In the genomic region with DNA sequence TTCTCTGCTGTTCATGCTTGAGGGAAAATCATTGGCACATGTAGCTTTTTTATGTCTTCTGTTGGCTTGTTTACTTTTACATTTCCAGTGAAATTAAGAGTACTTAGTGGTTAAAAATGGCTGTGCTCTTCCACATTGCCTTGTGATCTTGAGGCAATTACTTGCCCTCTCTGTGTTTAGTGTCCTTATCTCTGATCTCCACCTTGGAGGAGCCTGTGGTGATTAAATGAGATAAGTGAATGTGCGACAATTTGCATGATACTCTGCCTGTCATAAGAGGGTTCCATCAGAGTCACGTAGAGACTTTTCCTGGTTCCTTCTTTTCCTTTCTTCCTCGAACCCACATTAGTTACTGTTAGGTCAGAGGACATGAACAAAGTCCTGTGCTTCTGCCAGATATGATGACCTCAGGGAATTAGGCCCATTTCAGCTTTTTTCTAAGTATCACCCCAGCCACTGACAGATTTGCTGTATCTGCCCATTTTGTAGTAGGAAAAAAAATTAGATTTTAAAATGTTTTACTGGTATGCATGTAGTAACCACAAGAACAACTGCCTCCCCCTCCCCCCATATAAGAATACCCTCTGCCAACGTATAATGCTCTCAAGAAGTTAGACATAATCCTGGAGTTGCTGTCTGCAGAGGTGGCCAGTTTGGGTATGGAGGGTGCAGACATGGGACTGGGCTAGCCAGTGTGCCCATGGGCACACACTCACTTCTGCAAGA, we compare ENCODE assay signal across 1 cellular context.
TF ChIP-seq lines count a peak whose summit lies in the region.

No MANE protein-coding gene starts in this region.

TF ChIP-seq in K562, 482 proteins besides CTCF, POLR2A, EP300 and RAD21 (continued from another document and continues in another):
- peak; percentile 34 for TF ChIP-seq HDAC3 (IDR thresholded peaks at IDR 0.05; ENCODE audit: borderline replicate concordance, partially characterized antibody)
- TF ChIP-seq, protein P1, sequence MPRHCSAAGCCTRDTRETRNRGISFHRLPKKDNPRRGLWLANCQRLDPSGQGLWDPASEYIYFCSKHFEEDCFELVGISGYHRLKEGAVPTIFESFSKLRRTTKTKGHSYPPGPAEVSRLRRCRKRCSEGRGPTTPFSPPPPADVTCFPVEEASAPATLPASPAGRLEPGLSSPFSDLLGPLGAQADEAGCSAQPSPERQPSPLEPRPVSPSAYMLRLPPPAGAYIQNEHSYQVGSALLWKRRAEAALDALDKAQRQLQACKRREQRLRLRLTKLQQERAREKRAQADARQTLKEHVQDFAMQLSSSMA (CRISPR knock-in tag; IDR thresholded peaks at IDR 0.05), result no peak
- TF ChIP-seq, protein P2, sequence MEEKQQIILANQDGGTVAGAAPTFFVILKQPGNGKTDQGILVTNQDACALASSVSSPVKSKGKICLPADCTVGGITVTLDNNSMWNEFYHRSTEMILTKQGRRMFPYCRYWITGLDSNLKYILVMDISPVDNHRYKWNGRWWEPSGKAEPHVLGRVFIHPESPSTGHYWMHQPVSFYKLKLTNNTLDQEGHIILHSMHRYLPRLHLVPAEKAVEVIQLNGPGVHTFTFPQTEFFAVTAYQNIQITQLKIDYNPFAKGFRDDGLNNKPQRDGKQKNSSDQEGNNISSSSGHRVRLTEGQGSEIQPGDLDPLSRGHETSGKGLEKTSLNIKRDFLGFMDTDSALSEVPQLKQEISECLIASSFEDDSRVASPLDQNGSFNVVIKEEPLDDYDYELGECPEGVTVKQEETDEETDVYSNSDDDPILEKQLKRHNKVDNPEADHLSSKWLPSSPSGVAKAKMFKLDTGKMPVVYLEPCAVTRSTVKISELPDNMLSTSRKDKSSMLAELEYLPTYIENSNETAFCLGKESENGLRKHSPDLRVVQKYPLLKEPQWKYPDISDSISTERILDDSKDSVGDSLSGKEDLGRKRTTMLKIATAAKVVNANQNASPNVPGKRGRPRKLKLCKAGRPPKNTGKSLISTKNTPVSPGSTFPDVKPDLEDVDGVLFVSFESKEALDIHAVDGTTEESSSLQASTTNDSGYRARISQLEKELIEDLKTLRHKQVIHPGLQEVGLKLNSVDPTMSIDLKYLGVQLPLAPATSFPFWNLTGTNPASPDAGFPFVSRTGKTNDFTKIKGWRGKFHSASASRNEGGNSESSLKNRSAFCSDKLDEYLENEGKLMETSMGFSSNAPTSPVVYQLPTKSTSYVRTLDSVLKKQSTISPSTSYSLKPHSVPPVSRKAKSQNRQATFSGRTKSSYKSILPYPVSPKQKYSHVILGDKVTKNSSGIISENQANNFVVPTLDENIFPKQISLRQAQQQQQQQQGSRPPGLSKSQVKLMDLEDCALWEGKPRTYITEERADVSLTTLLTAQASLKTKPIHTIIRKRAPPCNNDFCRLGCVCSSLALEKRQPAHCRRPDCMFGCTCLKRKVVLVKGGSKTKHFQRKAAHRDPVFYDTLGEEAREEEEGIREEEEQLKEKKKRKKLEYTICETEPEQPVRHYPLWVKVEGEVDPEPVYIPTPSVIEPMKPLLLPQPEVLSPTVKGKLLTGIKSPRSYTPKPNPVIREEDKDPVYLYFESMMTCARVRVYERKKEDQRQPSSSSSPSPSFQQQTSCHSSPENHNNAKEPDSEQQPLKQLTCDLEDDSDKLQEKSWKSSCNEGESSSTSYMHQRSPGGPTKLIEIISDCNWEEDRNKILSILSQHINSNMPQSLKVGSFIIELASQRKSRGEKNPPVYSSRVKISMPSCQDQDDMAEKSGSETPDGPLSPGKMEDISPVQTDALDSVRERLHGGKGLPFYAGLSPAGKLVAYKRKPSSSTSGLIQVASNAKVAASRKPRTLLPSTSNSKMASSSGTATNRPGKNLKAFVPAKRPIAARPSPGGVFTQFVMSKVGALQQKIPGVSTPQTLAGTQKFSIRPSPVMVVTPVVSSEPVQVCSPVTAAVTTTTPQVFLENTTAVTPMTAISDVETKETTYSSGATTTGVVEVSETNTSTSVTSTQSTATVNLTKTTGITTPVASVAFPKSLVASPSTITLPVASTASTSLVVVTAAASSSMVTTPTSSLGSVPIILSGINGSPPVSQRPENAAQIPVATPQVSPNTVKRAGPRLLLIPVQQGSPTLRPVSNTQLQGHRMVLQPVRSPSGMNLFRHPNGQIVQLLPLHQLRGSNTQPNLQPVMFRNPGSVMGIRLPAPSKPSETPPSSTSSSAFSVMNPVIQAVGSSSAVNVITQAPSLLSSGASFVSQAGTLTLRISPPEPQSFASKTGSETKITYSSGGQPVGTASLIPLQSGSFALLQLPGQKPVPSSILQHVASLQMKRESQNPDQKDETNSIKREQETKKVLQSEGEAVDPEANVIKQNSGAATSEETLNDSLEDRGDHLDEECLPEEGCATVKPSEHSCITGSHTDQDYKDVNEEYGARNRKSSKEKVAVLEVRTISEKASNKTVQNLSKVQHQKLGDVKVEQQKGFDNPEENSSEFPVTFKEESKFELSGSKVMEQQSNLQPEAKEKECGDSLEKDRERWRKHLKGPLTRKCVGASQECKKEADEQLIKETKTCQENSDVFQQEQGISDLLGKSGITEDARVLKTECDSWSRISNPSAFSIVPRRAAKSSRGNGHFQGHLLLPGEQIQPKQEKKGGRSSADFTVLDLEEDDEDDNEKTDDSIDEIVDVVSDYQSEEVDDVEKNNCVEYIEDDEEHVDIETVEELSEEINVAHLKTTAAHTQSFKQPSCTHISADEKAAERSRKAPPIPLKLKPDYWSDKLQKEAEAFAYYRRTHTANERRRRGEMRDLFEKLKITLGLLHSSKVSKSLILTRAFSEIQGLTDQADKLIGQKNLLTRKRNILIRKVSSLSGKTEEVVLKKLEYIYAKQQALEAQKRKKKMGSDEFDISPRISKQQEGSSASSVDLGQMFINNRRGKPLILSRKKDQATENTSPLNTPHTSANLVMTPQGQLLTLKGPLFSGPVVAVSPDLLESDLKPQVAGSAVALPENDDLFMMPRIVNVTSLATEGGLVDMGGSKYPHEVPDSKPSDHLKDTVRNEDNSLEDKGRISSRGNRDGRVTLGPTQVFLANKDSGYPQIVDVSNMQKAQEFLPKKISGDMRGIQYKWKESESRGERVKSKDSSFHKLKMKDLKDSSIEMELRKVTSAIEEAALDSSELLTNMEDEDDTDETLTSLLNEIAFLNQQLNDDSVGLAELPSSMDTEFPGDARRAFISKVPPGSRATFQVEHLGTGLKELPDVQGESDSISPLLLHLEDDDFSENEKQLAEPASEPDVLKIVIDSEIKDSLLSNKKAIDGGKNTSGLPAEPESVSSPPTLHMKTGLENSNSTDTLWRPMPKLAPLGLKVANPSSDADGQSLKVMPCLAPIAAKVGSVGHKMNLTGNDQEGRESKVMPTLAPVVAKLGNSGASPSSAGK (IDR thresholded peaks at IDR 0.05), result no peak
- no peak for TF ChIP-seq LCOR (CRISPR knock-in tag; IDR thresholded peaks at IDR 0.05)
- TF ChIP-seq, protein P3, sequence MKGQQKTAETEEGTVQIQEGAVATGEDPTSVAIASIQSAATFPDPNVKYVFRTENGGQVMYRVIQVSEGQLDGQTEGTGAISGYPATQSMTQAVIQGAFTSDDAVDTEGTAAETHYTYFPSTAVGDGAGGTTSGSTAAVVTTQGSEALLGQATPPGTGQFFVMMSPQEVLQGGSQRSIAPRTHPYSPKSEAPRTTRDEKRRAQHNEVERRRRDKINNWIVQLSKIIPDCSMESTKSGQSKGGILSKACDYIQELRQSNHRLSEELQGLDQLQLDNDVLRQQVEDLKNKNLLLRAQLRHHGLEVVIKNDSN (CRISPR knock-in tag; IDR thresholded peaks at IDR 0.05), result no peak
- TF ChIP-seq NR1H2 (CRISPR knock-in tag; IDR thresholded peaks at IDR 0.05), result no peak
- TF ChIP-seq ZNF175 (CRISPR knock-in tag; IDR thresholded peaks at IDR 0.05; ENCODE audit: low read depth), result no peak; the same call in 1 of the 2 replicates
- TF ChIP-seq, protein P4, sequence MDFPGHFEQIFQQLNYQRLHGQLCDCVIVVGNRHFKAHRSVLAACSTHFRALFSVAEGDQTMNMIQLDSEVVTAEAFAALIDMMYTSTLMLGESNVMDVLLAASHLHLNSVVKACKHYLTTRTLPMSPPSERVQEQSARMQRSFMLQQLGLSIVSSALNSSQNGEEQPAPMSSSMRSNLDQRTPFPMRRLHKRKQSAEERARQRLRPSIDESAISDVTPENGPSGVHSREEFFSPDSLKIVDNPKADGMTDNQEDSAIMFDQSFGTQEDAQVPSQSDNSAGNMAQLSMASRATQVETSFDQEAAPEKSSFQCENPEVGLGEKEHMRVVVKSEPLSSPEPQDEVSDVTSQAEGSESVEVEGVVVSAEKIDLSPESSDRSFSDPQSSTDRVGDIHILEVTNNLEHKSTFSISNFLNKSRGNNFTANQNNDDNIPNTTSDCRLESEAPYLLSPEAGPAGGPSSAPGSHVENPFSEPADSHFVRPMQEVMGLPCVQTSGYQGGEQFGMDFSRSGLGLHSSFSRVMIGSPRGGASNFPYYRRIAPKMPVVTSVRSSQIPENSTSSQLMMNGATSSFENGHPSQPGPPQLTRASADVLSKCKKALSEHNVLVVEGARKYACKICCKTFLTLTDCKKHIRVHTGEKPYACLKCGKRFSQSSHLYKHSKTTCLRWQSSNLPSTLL (IDR thresholded peaks at IDR 0.05), result no peak
- no peak for TF ChIP-seq PTRF (tag; IDR thresholded peaks at IDR 0.05)
- TF ChIP-seq HNRNPUL1 (IDR thresholded peaks at IDR 0.05; ENCODE audit: low read length), result no peak
- TF ChIP-seq ATF7 (IDR thresholded peaks at IDR 0.05), result peak; percentile 65; the same call in 1 of the 2 replicates
- no peak for TF ChIP-seq COPS2 (conservative IDR thresholded peaks at IDR 0.05)
- no peak for TF ChIP-seq FOXJ3 (CRISPR knock-in tag; IDR thresholded peaks at IDR 0.05)
- TF ChIP-seq, protein P5, sequence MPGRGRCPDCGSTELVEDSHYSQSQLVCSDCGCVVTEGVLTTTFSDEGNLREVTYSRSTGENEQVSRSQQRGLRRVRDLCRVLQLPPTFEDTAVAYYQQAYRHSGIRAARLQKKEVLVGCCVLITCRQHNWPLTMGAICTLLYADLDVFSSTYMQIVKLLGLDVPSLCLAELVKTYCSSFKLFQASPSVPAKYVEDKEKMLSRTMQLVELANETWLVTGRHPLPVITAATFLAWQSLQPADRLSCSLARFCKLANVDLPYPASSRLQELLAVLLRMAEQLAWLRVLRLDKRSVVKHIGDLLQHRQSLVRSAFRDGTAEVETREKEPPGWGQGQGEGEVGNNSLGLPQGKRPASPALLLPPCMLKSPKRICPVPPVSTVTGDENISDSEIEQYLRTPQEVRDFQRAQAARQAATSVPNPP (IDR thresholded peaks at IDR 0.05; ENCODE audit: borderline replicate concordance, insufficient read depth, insufficient read length), result no peak
- no peak for TF ChIP-seq KAT2B (IDR thresholded peaks at IDR 0.05; ENCODE audit: low read depth, low read length)
- no peak for TF ChIP-seq ZNF445 (CRISPR knock-in tag; IDR thresholded peaks at IDR 0.05; ENCODE audit: low read depth)
- TF ChIP-seq, protein P6, sequence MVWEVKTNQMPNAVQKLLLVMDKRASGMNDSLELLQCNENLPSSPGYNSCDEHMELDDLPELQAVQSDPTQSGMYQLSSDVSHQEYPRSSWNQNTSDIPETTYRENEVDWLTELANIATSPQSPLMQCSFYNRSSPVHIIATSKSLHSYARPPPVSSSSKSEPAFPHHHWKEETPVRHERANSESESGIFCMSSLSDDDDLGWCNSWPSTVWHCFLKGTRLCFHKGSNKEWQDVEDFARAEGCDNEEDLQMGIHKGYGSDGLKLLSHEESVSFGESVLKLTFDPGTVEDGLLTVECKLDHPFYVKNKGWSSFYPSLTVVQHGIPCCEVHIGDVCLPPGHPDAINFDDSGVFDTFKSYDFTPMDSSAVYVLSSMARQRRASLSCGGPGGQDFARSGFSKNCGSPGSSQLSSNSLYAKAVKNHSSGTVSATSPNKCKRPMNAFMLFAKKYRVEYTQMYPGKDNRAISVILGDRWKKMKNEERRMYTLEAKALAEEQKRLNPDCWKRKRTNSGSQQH (CRISPR knock-in tag; IDR thresholded peaks at IDR 0.05), result no peak
- TF ChIP-seq ZNF3 (CRISPR knock-in tag; IDR thresholded peaks at IDR 0.05), result no peak
- TF ChIP-seq ZFX (CRISPR knock-in tag; IDR thresholded peaks at IDR 0.05), result no peak
- peak; percentile 53 to 81; a peak in 3 of 4 replicates for TF ChIP-seq TRIM24 (IDR thresholded peaks at IDR 0.05)
- TF ChIP-seq, protein P7, sequence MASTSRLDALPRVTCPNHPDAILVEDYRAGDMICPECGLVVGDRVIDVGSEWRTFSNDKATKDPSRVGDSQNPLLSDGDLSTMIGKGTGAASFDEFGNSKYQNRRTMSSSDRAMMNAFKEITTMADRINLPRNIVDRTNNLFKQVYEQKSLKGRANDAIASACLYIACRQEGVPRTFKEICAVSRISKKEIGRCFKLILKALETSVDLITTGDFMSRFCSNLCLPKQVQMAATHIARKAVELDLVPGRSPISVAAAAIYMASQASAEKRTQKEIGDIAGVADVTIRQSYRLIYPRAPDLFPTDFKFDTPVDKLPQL (IDR thresholded peaks at IDR 0.05; ENCODE audit: extremely low read depth, insufficient read length), result no peak
- TF ChIP-seq ZNF830 (CRISPR knock-in tag; IDR thresholded peaks at IDR 0.05), result no peak
- TF ChIP-seq, protein P8, sequence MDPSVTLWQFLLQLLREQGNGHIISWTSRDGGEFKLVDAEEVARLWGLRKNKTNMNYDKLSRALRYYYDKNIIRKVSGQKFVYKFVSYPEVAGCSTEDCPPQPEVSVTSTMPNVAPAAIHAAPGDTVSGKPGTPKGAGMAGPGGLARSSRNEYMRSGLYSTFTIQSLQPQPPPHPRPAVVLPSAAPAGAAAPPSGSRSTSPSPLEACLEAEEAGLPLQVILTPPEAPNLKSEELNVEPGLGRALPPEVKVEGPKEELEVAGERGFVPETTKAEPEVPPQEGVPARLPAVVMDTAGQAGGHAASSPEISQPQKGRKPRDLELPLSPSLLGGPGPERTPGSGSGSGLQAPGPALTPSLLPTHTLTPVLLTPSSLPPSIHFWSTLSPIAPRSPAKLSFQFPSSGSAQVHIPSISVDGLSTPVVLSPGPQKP (CRISPR knock-in tag; IDR thresholded peaks at IDR 0.05), result no peak
- TF ChIP-seq RBM34 (IDR thresholded peaks at IDR 0.05; ENCODE audit: borderline replicate concordance, insufficient read depth, low read length), result no peak
- no peak for TF ChIP-seq MBD2 (IDR thresholded peaks at IDR 0.05; ENCODE audit: borderline replicate concordance, low read depth)
- TF ChIP-seq, protein P9, sequence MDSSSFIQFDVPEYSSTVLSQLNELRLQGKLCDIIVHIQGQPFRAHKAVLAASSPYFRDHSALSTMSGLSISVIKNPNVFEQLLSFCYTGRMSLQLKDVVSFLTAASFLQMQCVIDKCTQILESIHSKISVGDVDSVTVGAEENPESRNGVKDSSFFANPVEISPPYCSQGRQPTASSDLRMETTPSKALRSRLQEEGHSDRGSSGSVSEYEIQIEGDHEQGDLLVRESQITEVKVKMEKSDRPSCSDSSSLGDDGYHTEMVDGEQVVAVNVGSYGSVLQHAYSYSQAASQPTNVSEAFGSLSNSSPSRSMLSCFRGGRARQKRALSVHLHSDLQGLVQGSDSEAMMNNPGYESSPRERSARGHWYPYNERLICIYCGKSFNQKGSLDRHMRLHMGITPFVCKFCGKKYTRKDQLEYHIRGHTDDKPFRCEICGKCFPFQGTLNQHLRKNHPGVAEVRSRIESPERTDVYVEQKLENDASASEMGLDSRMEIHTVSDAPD (CRISPR knock-in tag; IDR thresholded peaks at IDR 0.05), result no peak
- peak; percentile 69 for TF ChIP-seq PML (IDR thresholded peaks at IDR 0.05; ENCODE audit: low read length)
